Comparison of ENCODE assay signal across 2 cellular contexts in genomic region chr10:70500339-70500738, GRCh38.
TF ChIP-seq lines count a peak whose summit lies in the region.

No MANE protein-coding gene starts in this region.

TF ChIP-seq in liver, 16 proteins besides CTCF, POLR2A, EP300 and RAD21:
- TF ChIP-seq FOXA1 (IDR thresholded peaks at IDR 0.05) (no peak), ATF3 (IDR thresholded peaks at IDR 0.05) (no peak), YY1 (IDR thresholded peaks at IDR 0.05) (no peak), HNF4G (IDR thresholded peaks at IDR 0.05) (no peak), HNF4A (conservative IDR thresholded peaks at IDR 0.05) (no peak)

TF ChIP-seq in HepG2, 621 proteins besides CTCF, POLR2A, EP300 and RAD21:
- TF ChIP-seq TGIF2 (CRISPR knock-in tag; IDR thresholded peaks at IDR 0.05) (no peak), DNMT3B (CRISPR knock-in tag; conservative IDR thresholded peaks at IDR 0.05) (no peak), SIX4 (CRISPR knock-in tag; IDR thresholded peaks at IDR 0.05) (no peak), PATZ1 (CRISPR knock-in tag; IDR thresholded peaks at IDR 0.05) (no peak), ZNF354B (CRISPR knock-in tag; IDR thresholded peaks at IDR 0.05) (no peak), ZNF550 (CRISPR knock-in tag; IDR thresholded peaks at IDR 0.05; ENCODE audit: borderline replicate concordance) (no peak), ZFP41 (CRISPR knock-in tag; IDR thresholded peaks at IDR 0.05; ENCODE audit: borderline replicate concordance) (no peak), MBD4 (IDR thresholded peaks at IDR 0.05; ENCODE audit: borderline replicate concordance, low read length) (no peak), MXI1 (IDR thresholded peaks at IDR 0.05; ENCODE audit: borderline replicate concordance, low read depth, low read length) (no peak), MTA1 (CRISPR knock-in tag; IDR thresholded peaks at IDR 0.05; ENCODE audit: borderline replicate concordance) (no peak), ZNF878 (CRISPR knock-in tag; IDR thresholded peaks at IDR 0.05) (no peak), NAIF1 (CRISPR knock-in tag; IDR thresholded peaks at IDR 0.05; ENCODE audit: borderline replicate concordance) (no peak), ZNF670 (CRISPR knock-in tag; IDR thresholded peaks at IDR 0.05; ENCODE audit: borderline replicate concordance) (no peak), ATF7 (IDR thresholded peaks at IDR 0.05) (no peak), ATF7 (CRISPR knock-in tag; IDR thresholded peaks at IDR 0.05) (no peak)
- TF ChIP-seq, protein P1, sequence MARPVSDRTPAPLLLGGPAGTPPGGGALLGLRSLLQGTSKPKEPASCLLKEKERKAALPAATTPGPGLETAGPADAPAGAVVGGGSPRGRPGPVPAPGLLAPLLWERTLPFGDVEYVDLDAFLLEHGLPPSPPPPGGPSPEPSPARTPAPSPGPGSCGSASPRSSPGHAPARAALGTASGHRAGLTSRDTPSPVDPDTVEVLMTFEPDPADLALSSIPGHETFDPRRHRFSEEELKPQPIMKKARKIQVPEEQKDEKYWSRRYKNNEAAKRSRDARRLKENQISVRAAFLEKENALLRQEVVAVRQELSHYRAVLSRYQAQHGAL (CRISPR knock-in tag; IDR thresholded peaks at IDR 0.05; ENCODE audit: not compliant biosample characterization), result no peak
- TF ChIP-seq, protein P2, sequence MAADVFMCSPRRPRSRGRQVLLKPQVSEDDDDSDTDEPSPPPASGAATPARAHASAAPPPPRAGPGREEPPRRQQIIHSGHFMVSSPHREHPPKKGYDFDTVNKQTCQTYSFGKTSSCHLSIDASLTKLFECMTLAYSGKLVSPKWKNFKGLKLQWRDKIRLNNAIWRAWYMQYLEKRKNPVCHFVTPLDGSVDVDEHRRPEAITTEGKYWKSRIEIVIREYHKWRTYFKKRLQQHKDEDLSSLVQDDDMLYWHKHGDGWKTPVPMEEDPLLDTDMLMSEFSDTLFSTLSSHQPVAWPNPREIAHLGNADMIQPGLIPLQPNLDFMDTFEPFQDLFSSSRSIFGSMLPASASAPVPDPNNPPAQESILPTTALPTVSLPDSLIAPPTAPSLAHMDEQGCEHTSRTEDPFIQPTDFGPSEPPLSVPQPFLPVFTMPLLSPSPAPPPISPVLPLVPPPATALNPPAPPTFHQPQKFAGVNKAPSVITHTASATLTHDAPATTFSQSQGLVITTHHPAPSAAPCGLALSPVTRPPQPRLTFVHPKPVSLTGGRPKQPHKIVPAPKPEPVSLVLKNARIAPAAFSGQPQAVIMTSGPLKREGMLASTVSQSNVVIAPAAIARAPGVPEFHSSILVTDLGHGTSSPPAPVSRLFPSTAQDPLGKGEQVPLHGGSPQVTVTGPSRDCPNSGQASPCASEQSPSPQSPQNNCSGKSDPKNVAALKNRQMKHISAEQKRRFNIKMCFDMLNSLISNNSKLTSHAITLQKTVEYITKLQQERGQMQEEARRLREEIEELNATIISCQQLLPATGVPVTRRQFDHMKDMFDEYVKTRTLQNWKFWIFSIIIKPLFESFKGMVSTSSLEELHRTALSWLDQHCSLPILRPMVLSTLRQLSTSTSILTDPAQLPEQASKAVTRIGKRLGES (CRISPR knock-in tag; IDR thresholded peaks at IDR 0.05; ENCODE audit: borderline replicate concordance), result no peak
- TF ChIP-seq, protein P3, sequence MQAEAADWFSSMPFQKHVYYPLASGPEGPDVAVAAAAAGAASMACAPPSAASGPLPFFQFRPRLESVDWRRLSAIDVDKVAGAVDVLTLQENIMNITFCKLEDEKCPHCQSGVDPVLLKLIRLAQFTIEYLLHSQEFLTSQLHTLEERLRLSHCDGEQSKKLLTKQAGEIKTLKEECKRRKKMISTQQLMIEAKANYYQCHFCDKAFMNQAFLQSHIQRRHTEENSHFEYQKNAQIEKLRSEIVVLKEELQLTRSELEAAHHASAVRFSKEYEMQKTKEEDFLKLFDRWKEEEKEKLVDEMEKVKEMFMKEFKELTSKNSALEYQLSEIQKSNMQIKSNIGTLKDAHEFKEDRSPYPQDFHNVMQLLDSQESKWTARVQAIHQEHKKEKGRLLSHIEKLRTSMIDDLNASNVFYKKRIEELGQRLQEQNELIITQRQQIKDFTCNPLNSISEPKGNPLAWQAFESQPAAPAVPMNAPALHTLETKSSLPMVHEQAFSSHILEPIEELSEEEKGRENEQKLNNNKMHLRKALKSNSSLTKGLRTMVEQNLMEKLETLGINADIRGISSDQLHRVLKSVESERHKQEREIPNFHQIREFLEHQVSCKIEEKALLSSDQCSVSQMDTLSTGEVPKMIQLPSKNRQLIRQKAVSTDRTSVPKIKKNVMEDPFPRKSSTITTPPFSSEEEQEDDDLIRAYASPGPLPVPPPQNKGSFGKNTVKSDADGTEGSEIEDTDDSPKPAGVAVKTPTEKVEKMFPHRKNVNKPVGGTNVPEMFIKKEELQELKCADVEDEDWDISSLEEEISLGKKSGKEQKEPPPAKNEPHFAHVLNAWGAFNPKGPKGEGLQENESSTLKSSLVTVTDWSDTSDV (CRISPR knock-in tag; IDR thresholded peaks at IDR 0.05), result no peak
TF ChIP-seq in HepG2: peak in this region for 0.
